2 cellular contexts compared by ENCODE assay signal in the genomic region with DNA sequence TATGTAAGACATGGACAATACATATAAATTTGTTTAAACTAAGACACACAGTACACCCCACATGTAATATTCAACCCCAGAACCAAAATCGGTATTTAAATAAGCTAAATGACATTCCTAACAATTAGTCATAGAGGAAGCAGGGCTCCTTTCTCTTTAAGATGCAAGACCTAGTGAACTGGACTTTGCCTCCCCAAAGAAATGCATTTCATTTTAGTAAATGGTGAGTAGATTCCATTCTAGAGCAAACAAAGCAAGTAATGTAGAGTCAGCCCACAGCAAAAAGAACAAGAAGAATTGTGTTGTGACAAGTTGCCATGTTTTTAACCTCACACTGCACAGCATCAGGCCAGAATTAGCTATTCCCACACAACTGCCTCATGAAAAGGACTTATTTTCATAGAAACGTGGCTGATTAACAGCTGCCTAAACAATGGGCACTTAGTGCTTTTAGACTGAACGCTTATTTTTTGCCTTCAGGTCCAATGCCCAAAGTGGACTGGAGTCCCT.
TF ChIP-seq lines count a peak whose summit lies in the region.

No MANE protein-coding gene starts in this region.

TF ChIP-seq in SK-N-SH, 30 proteins besides CTCF, POLR2A, EP300 and RAD21 (continued from another document):
- TF ChIP-seq, protein P1, sequence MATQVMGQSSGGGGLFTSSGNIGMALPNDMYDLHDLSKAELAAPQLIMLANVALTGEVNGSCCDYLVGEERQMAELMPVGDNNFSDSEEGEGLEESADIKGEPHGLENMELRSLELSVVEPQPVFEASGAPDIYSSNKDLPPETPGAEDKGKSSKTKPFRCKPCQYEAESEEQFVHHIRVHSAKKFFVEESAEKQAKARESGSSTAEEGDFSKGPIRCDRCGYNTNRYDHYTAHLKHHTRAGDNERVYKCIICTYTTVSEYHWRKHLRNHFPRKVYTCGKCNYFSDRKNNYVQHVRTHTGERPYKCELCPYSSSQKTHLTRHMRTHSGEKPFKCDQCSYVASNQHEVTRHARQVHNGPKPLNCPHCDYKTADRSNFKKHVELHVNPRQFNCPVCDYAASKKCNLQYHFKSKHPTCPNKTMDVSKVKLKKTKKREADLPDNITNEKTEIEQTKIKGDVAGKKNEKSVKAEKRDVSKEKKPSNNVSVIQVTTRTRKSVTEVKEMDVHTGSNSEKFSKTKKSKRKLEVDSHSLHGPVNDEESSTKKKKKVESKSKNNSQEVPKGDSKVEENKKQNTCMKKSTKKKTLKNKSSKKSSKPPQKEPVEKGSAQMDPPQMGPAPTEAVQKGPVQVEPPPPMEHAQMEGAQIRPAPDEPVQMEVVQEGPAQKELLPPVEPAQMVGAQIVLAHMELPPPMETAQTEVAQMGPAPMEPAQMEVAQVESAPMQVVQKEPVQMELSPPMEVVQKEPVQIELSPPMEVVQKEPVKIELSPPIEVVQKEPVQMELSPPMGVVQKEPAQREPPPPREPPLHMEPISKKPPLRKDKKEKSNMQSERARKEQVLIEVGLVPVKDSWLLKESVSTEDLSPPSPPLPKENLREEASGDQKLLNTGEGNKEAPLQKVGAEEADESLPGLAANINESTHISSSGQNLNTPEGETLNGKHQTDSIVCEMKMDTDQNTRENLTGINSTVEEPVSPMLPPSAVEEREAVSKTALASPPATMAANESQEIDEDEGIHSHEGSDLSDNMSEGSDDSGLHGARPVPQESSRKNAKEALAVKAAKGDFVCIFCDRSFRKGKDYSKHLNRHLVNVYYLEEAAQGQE (IDR thresholded peaks at IDR 0.05; ENCODE audit: low read depth, low read length), result no peak
- TF ChIP-seq NRF1 (IDR thresholded peaks at IDR 0.05; ENCODE audit: low read depth, low read length) (no peak), RXRA (IDR thresholded peaks at IDR 0.05; ENCODE audit: borderline replicate concordance, low read depth) (no peak), MXI1 (IDR thresholded peaks at IDR 0.05; ENCODE audit: low read depth, low read length) (no peak), FOXM1 (IDR thresholded peaks at IDR 0.05; ENCODE audit: low read depth) (no peak), GABPA (IDR thresholded peaks at IDR 0.05; ENCODE audit: low read depth) (no peak), TCF12 (IDR thresholded peaks at IDR 0.05) (no peak), SMC3 (IDR thresholded peaks at IDR 0.05; ENCODE audit: low read depth, low read length) (no peak)
- TF ChIP-seq, protein P2, sequence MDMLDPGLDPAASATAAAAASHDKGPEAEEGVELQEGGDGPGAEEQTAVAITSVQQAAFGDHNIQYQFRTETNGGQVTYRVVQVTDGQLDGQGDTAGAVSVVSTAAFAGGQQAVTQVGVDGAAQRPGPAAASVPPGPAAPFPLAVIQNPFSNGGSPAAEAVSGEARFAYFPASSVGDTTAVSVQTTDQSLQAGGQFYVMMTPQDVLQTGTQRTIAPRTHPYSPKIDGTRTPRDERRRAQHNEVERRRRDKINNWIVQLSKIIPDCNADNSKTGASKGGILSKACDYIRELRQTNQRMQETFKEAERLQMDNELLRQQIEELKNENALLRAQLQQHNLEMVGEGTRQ (IDR thresholded peaks at IDR 0.05; ENCODE audit: borderline replicate concordance, low read depth, low read length), result no peak
- TF ChIP-seq, protein P3, sequence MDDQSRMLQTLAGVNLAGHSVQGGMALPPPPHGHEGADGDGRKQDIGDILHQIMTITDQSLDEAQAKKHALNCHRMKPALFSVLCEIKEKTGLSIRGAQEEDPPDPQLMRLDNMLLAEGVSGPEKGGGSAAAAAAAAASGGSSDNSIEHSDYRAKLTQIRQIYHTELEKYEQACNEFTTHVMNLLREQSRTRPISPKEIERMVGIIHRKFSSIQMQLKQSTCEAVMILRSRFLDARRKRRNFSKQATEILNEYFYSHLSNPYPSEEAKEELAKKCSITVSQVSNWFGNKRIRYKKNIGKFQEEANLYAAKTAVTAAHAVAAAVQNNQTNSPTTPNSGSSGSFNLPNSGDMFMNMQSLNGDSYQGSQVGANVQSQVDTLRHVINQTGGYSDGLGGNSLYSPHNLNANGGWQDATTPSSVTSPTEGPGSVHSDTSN (IDR thresholded peaks at IDR 0.05), result no peak
- TF ChIP-seq, protein P4, sequence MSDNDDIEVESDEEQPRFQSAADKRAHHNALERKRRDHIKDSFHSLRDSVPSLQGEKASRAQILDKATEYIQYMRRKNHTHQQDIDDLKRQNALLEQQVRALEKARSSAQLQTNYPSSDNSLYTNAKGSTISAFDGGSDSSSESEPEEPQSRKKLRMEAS (IDR thresholded peaks at IDR 0.05; ENCODE audit: low read depth), result no peak
- TF ChIP-seq, protein P5, sequence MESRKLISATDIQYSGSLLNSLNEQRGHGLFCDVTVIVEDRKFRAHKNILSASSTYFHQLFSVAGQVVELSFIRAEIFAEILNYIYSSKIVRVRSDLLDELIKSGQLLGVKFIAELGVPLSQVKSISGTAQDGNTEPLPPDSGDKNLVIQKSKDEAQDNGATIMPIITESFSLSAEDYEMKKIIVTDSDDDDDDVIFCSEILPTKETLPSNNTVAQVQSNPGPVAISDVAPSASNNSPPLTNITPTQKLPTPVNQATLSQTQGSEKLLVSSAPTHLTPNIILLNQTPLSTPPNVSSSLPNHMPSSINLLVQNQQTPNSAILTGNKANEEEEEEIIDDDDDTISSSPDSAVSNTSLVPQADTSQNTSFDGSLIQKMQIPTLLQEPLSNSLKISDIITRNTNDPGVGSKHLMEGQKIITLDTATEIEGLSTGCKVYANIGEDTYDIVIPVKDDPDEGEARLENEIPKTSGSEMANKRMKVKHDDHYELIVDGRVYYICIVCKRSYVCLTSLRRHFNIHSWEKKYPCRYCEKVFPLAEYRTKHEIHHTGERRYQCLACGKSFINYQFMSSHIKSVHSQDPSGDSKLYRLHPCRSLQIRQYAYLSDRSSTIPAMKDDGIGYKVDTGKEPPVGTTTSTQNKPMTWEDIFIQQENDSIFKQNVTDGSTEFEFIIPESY (IDR thresholded peaks at IDR 0.05; ENCODE audit: borderline replicate concordance, low read depth), result no peak

TF ChIP-seq in SK-N-SH treated with all-trans-retinoic acid at 6 μM for 48 hours, 23 proteins besides CTCF, POLR2A, EP300 and RAD21 (continued from another document):
- TF ChIP-seq, protein P6, sequence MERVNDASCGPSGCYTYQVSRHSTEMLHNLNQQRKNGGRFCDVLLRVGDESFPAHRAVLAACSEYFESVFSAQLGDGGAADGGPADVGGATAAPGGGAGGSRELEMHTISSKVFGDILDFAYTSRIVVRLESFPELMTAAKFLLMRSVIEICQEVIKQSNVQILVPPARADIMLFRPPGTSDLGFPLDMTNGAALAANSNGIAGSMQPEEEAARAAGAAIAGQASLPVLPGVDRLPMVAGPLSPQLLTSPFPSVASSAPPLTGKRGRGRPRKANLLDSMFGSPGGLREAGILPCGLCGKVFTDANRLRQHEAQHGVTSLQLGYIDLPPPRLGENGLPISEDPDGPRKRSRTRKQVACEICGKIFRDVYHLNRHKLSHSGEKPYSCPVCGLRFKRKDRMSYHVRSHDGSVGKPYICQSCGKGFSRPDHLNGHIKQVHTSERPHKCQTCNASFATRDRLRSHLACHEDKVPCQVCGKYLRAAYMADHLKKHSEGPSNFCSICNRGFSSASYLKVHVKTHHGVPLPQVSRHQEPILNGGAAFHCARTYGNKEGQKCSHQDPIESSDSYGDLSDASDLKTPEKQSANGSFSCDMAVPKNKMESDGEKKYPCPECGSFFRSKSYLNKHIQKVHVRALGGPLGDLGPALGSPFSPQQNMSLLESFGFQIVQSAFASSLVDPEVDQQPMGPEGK (CRISPR knock-in tag; IDR thresholded peaks at IDR 0.05; ENCODE audit: borderline replicate concordance), result no peak
- TF ChIP-seq GLIS3 (CRISPR knock-in tag; IDR thresholded peaks at IDR 0.05), result no peak
- no peak for TF ChIP-seq ARNTL (CRISPR knock-in tag; IDR thresholded peaks at IDR 0.05; ENCODE audit: borderline replicate concordance, low read depth)
- TF ChIP-seq, protein P7, sequence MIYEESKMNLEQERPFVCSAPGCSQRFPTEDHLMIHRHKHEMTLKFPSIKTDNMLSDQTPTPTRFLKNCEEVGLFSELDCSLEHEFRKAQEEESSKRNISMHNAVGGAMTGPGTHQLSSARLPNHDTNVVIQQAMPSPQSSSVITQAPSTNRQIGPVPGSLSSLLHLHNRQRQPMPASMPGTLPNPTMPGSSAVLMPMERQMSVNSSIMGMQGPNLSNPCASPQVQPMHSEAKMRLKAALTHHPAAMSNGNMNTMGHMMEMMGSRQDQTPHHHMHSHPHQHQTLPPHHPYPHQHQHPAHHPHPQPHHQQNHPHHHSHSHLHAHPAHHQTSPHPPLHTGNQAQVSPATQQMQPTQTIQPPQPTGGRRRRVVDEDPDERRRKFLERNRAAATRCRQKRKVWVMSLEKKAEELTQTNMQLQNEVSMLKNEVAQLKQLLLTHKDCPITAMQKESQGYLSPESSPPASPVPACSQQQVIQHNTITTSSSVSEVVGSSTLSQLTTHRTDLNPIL (CRISPR knock-in tag; IDR thresholded peaks at IDR 0.05; ENCODE audit: low read depth), result no peak
- no peak for TF ChIP-seq RARB (CRISPR knock-in tag; IDR thresholded peaks at IDR 0.05)
- TF ChIP-seq ESRRG (CRISPR knock-in tag; IDR thresholded peaks at IDR 0.05), result no peak
- TF ChIP-seq TOX (CRISPR knock-in tag; IDR thresholded peaks at IDR 0.05; ENCODE audit: borderline replicate concordance), result no peak
- no peak for TF ChIP-seq TCF4 (CRISPR knock-in tag; IDR thresholded peaks at IDR 0.05; ENCODE audit: borderline replicate concordance)
- TF ChIP-seq ZNF70 (CRISPR knock-in tag; IDR thresholded peaks at IDR 0.05), result no peak
- no peak for TF ChIP-seq BACH2 (CRISPR knock-in tag; IDR thresholded peaks at IDR 0.05; ENCODE audit: borderline replicate concordance)
- TF ChIP-seq CSDC2 (CRISPR knock-in tag; IDR thresholded peaks at IDR 0.05), result no peak
- TF ChIP-seq, protein P8, sequence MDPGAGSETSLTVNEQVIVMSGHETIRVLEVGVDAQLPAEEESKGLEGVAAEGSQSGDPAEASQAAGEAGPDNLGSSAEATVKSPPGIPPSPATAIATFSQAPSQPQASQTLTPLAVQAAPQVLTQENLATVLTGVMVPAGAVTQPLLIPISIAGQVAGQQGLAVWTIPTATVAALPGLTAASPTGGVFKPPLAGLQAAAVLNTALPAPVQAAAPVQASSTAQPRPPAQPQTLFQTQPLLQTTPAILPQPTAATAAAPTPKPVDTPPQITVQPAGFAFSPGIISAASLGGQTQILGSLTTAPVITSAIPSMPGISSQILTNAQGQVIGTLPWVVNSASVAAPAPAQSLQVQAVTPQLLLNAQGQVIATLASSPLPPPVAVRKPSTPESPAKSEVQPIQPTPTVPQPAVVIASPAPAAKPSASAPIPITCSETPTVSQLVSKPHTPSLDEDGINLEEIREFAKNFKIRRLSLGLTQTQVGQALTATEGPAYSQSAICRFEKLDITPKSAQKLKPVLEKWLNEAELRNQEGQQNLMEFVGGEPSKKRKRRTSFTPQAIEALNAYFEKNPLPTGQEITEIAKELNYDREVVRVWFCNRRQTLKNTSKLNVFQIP (CRISPR knock-in tag; IDR thresholded peaks at IDR 0.05; ENCODE audit: borderline replicate concordance, low read depth), result no peak
